In genomic region chr7:87210506-87210905, GRCh38 we compare ENCODE assay signal across 1 cellular context.
TF ChIP-seq lines count a peak whose summit lies in the region.

No MANE protein-coding gene starts in this region.

TF ChIP-seq in HepG2, 621 proteins besides CTCF, POLR2A, EP300 and RAD21:
- no peak for TF ChIP-seq MAZ (IDR thresholded peaks at IDR 0.05; ENCODE audit: borderline replicate concordance, low read depth, low read length)
- TF ChIP-seq MAZ (CRISPR knock-in tag; IDR thresholded peaks at IDR 0.05; ENCODE audit: low read depth), result no peak
- no peak for TF ChIP-seq SP1 (IDR thresholded peaks at IDR 0.05)
- no peak for TF ChIP-seq SP1 (CRISPR knock-in tag; IDR thresholded peaks at IDR 0.05)
- no peak for TF ChIP-seq ZBTB46 (CRISPR knock-in tag; IDR thresholded peaks at IDR 0.05; ENCODE audit: borderline replicate concordance)
- TF ChIP-seq ARNT (IDR thresholded peaks at IDR 0.05), result no peak
- no peak for TF ChIP-seq ZNF3 (CRISPR knock-in tag; IDR thresholded peaks at IDR 0.05)
- TF ChIP-seq PRMT3 (CRISPR knock-in tag; IDR thresholded peaks at IDR 0.05; ENCODE audit: borderline replicate concordance, low read depth), result no peak
